ENCODE assay signal across 14 cellular contexts in the genomic region with DNA sequence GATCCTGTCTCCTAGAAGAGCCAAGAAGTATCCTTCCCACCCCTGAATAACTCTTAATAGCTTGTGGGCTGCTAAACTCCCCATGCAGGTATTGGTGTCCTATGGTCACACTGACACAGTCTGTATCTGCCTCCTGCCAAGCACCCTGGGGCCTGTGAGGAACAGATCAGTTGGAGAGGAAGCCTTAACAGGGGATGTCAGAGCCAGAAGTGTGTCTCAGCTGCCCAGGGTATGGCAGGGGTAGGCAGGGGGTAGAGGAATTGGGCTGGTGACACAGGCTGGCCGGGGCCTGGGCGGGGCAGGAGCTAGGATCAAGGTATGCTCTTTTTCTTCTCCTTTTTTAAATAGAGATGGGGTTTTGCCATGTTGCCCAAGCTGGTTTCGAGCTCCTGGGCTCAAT. TPM values are rescaled to one million over a fixed set of nuclear protein-coding genes. Genes with fewer than 3 reads are reported as not detected.
DNase-seq lines count a peak whose midpoint lies in the region; ATAC-seq and TF ChIP-seq lines count a peak whose summit lies in the region.
"Had no signal": no experiment of that assay in that cellular context is flagged by ENCODE, and none has a peak within 500 bp of the region (broad histone marks: within the 10 kb centered on the region; RNA-seq: fewer than 3 reads in every experiment).

No MANE protein-coding gene starts in this region.

- dilution Hi-C loops in IMR-90 (cut with HindIII; ENCODE audit: low sequenced_read_pairs, unreplicated experiment): no loop called here

- H2BK20ac ChIP-seq in IMR-90 (ENCODE audit: low read depth, low read length): no peak overlapping the region

- TF ChIP-seq CTCF in HCT116 (IDR thresholded peaks at IDR 0.05 in 2 of 3, conservative IDR thresholded peaks at IDR 0.05 in 1 of 3; ENCODE audit: borderline replicate concordance in 1 of 3, insufficient read depth in 1 of 3, low read depth in 2 of 3, low read length in 2 of 3) (no peak), IMR-90 (conservative IDR thresholded peaks at IDR 0.05; ENCODE audit: low read depth, low read length) (no peak), dorsolateral prefrontal cortex (IDR thresholded peaks at IDR 0.05 in 54 of 56, conservative IDR thresholded peaks at IDR 0.05 in 2 of 56; ENCODE audit: low read depth in 1 of 56, partially characterized antibody in 56 of 56) (no peak), gastrocnemius medialis (IDR thresholded peaks at IDR 0.05 in 4 of 5, conservative IDR thresholded peaks at IDR 0.05 in 1 of 5) (no peak), left lung (IDR thresholded peaks at IDR 0.05) (no peak)

- CTCF ChIA-PET in HCT116 (lab: Charles Lee): interaction anchor here (1.3 kb wide), 1 partner anchor 77 kb away, joined by 3 read pairs; no protein-coding TSS in a partner anchor
- CTCF ChIA-PET in IMR-90 (lab: Yijun Ruan, JAX): interaction anchor here (1.4 kb wide), 1 partner anchor 11 kb away, joined by 5 read pairs; no protein-coding TSS in a partner anchor

- no peak overlapping the region for H3K9ac ChIP-seq in HCT116 (ENCODE audit: low read length)
- no peak overlapping the region for H3K9ac ChIP-seq in IMR-90 (ENCODE audit: low read depth, low read length)

- H2AFZ ChIP-seq in HCT116 (ENCODE audit: low read depth, low read length, poor library complexity, severe bottlenecking): no peak overlapping the region
- H2AFZ ChIP-seq in IMR-90 (replicated peaks; ENCODE audit: low read length, poor library complexity): no peak overlapping the region

- POLR2A ChIA-PET in HCT116 (lab: Charles Lee): interaction anchor here (2.7 kb wide), 1 partner anchor 11 kb away, joined by 18 read pairs; no protein-coding TSS in a partner anchor
- POLR2A ChIA-PET in IMR-90 (lab: Charles Lee; ENCODE audit: unreplicated experiment): no interaction called here

- ATAC-seq in HCT116: no peak
- no peak for ATAC-seq in IMR-90 (ENCODE audit: low read depth)
- no peak for ATAC-seq in gastrocnemius medialis
- no peak for ATAC-seq in HG03175 (IDR thresholded peaks at IDR 0.05; ENCODE audit: unreplicated experiment)
- no peak for ATAC-seq in left lung

- TF ChIP-seq POLR2A in HCT116 (IDR thresholded peaks at IDR 0.05; ENCODE audit: borderline replicate concordance, extremely low read depth, insufficient read depth, insufficient read length) (no peak), IMR-90 (IDR thresholded peaks at IDR 0.05; ENCODE audit: low read depth, low read length) (no peak), gastrocnemius medialis (IDR thresholded peaks at IDR 0.05) (no peak)

- no peak for DNase-seq in HCT116 (ENCODE audit: low read depth, low spot score)
- no peak for DNase-seq in IMR-90
- no peak for DNase-seq in dorsolateral prefrontal cortex
- DNase-seq in gastrocnemius medialis: no peak
- DNase-seq in kidney glomerular epithelial cell (lab: John Stamatoyannopoulos, UW): no peak
- no peak for DNase-seq in left lung
- DNase-seq: CD8-positive, alpha-beta memory T cell; GF-D8; NCI-H1092; NCI-H345; NCI-H526 treated with DMSO at 0.1 percent for 48 hours had no signal

- no peaks in the 10 kb centered on the region for H3K36me3 ChIP-seq in HCT116 (ENCODE audit: control insufficient read depth in 1 of 2, insufficient read depth in 2 of 2, low read length in 2 of 2)
- peaks cover 20% of the 10 kb centered on the region for H3K36me3 ChIP-seq in IMR-90 (ENCODE audit: control insufficient read depth, insufficient read depth, low read length)
- no peaks in the 10 kb centered on the region for H3K36me3 ChIP-seq in gastrocnemius medialis
- H3K36me3 ChIP-seq in left lung: peaks cover 0 to 53% of the 10 kb centered on the region in 2 donors

- H4K91ac ChIP-seq in IMR-90 (ENCODE audit: insufficient read depth, low read depth, low read length): no peak overlapping the region; the same call in 1 of the 2 replicates

- H2BK5ac ChIP-seq in IMR-90 (ENCODE audit: low read depth, low read length, poor library complexity, severe bottlenecking): no peak overlapping the region

- H3K79me1 ChIP-seq in IMR-90 (ENCODE audit: low read depth in 1 of 2, low read length in 2 of 2): peaks cover 0 to 50% of the 10 kb centered on the region in 2 experiments; a peak in 3 of 4 replicates

- peak overlapping the region; percentile 54 for H3K4me2 ChIP-seq in HCT116 (ENCODE audit: low read length)
- H3K4me2 ChIP-seq in IMR-90 (ENCODE audit: low read depth, low read length): no peak overlapping the region

- H3K18ac ChIP-seq in IMR-90 (ENCODE audit: low read depth, low read length): no peak overlapping the region

- H4K5ac ChIP-seq in IMR-90 (ENCODE audit: low read depth, low read length): no peak overlapping the region

- H3K4me1 ChIP-seq in HCT116 (ENCODE audit: control insufficient read depth in 1 of 2, insufficient read depth in 2 of 2, low read length in 2 of 2) (peaks cover 5 to 43% of the 10 kb centered on the region in 2 experiments), IMR-90 (ENCODE audit: control insufficient read depth, insufficient read depth, low read length) (peaks cover 9% of the 10 kb centered on the region), gastrocnemius medialis (peaks cover 20 to 25% of the 10 kb centered on the region in 2 donors), left lung (peaks cover 0 to 14% of the 10 kb centered on the region in 2 donors)

- H3K4ac ChIP-seq in IMR-90 (ENCODE audit: low read depth, low read length): 0 out of 2 replicates have a peak overlapping the region, but pooled peaks have one; percentile 65

- H2BK120ac ChIP-seq in IMR-90 (ENCODE audit: low read depth, low read length): no peak overlapping the region

- H3K9me1 ChIP-seq in IMR-90 (ENCODE audit: insufficient read depth, low read length): peaks cover 17% of the 10 kb centered on the region

- H3K9me2 ChIP-seq in HCT116 (ENCODE audit: insufficient read depth): no peaks in the 10 kb centered on the region

- BruUV-seq in HCT116 (replicated peaks; lab: Mats Ljungman, UMichigan) (no TSS peak), IMR-90 (replicated peaks; lab: Mats Ljungman, UMichigan) (no TSS peak)

- H3K9me3 ChIP-seq in HCT116 (ENCODE audit: control insufficient read depth in 1 of 2, insufficient read depth in 1 of 2, low read depth in 1 of 2, low read length in 2 of 2) (no peaks in the 10 kb centered on the region), IMR-90 (ENCODE audit: control insufficient read depth, insufficient read depth, low read length) (no peaks in the 10 kb centered on the region), gastrocnemius medialis (no peaks in the 10 kb centered on the region), left lung (no peaks in the 10 kb centered on the region)
- H3K9me3 ChIP-seq: BE2C, SJSA1 had no signal

- H3K79me2 ChIP-seq in HCT116 (ENCODE audit: insufficient read depth, low read length): no peaks in the 10 kb centered on the region

- in situ Hi-C loops in IMR-90 (cut with MboI; ENCODE audit: low sequenced_read_pairs) (no loop called here), gastrocnemius medialis (cut with MboI; ENCODE audit: low sequenced_read_pairs in 4 of 4) (loop anchor here in 1 of 4 donors (10.0 kb wide), 1 partner anchor 63 kb away; the partner anchor contains the start of gene FCSK)

- peak overlapping the region; percentile 16; the same call in 1 of the 2 replicates for H3K23ac ChIP-seq in IMR-90 (ENCODE audit: low read depth, low read length)

- H3K27me3 ChIP-seq in HCT116 (ENCODE audit: insufficient read depth, low read length) (no peaks in the 10 kb centered on the region), IMR-90 (ENCODE audit: control insufficient read depth, insufficient read depth, low read length) (no peaks in the 10 kb centered on the region), dorsolateral prefrontal cortex (no peaks in the 10 kb centered on the region), gastrocnemius medialis (no peaks in the 10 kb centered on the region), left lung (no peaks in the 10 kb centered on the region)
- H3K27me3 ChIP-seq: BE2C, SJSA1 had no signal

- H3K4me3 ChIP-seq in HCT116 (replicated peaks in 1 of 2; ENCODE audit: low read depth in 1 of 2, low read length in 2 of 2) (no peak overlapping the region), IMR-90 (ENCODE audit: insufficient read depth, low read depth, low read length) (no peak overlapping the region), dorsolateral prefrontal cortex (no peak overlapping the region), gastrocnemius medialis (no peak overlapping the region), left lung (no peak overlapping the region)
- H3K4me3 ChIP-seq: SJSA1 had no signal

- no peak overlapping the region for H3K56ac ChIP-seq in IMR-90 (ENCODE audit: extremely low read depth, insufficient read depth, low read length)

- TF ChIP-seq RAD21 in HCT116 (IDR thresholded peaks at IDR 0.05; ENCODE audit: low read depth) (no peak), IMR-90 (IDR thresholded peaks at IDR 0.05; ENCODE audit: low read length) (no peak)

- H3K14ac ChIP-seq in IMR-90 (replicated peaks; ENCODE audit: low read depth, low read length): no peak overlapping the region

- intact Hi-C loops in HCT116 (cut with micrococcal nuclease) (no loop called here), IMR-90 (cut with micrococcal nuclease) (no loop called here), dorsolateral prefrontal cortex (cut with DNase I) (no loop called here), gastrocnemius medialis (cut with DNase I; ENCODE audit: low total_unique reads) (no loop called here), left lung (cut with DNase I) (loop anchor here in 1 of 2 donors (10.0 kb wide), 1 partner anchor 83 kb away; no protein-coding TSS in a partner anchor)

- H4K20me1 ChIP-seq in HCT116 (ENCODE audit: insufficient read depth) (no peaks in the 10 kb centered on the region), IMR-90 (ENCODE audit: insufficient read depth, low read length) (peaks cover 5% of the 10 kb centered on the region; the same call in 1 of the 2 replicates)

- no peak overlapping the region for H2BK15ac ChIP-seq in IMR-90 (ENCODE audit: low read depth, low read length)

- RAD21 ChIA-PET in HCT116 (lab: Charles Lee; ENCODE audit: low non-redundant PET in 1 of 2, low total read pairs in 2 of 2, uncharacterized antibody in 2 of 2, unreplicated experiment in 2 of 2): no interaction called here

- no CpG with 5 or more reads among the region's 3 CpGs for WGBS in IMR-90 (ENCODE audit: extremely low coverage in 2 of 2, insufficient read length in 1 of 2), 2 experiments

- H2AK9ac ChIP-seq in IMR-90 (replicated peaks; ENCODE audit: low read depth, low read length, poor library complexity): no peak overlapping the region

- H4K8ac ChIP-seq in IMR-90 (ENCODE audit: low read depth in 2 of 2, low read length in 2 of 2): peak overlapping the region in 1 of 2 experiments; percentile 18; a peak in 1 of 4 replicates

- H3K27ac ChIP-seq in HCT116 (ENCODE audit: low read depth, low read length): no peak overlapping the region
- no peak overlapping the region for H3K27ac ChIP-seq in IMR-90 (ENCODE audit: insufficient read depth, low read length)
- peak overlapping the region in 41 of 59 donors; percentile 11 to 83 (median 57) for H3K27ac ChIP-seq in dorsolateral prefrontal cortex
- H3K27ac ChIP-seq in gastrocnemius medialis: peak overlapping the region; percentile 72 to 86 (median 78)
- no peak overlapping the region for H3K27ac ChIP-seq in left lung
- H3K27ac ChIP-seq: SJSA1 had no signal

- H2AK5ac ChIP-seq in IMR-90 (ENCODE audit: low read depth, low read length): peak overlapping the region; percentile 66; the same call in 1 of the 2 replicates

RNA-seq across cellular contexts. Expression of gene DDX19A, which starts 44.7 kb away (rescaled TPM):
- total RNA-seq in HCT116 (2021; ENCODE audit: unreplicated experiment): 43.4 TPM
- 19.5 and 22.5 TPM in 2 replicates for polyA plus RNA-seq in HCT116 (2012)
- 52.2 and 69.5 TPM in 2 replicates for total RNA-seq in IMR-90 (2012; rRNA removed)
- 41.1 and 44.7 TPM in 2 replicates for polyA plus RNA-seq in IMR-90 (2012; rRNA removed)
- 24.2 and 33.9 TPM in 2 replicates for polyA plus RNA-seq in IMR-90 (2012; cell fraction: cytosol; rRNA removed)
- 20.1 and 38.5 TPM in 2 replicates for polyA plus RNA-seq in IMR-90 (2012; cell fraction: nucleus; rRNA removed; ENCODE audit: low replicate concordance)
- 10 to 100 TPM; 31.5 to 53.5 (median 41.3) TPM for total RNA-seq in dorsolateral prefrontal cortex
- total RNA-seq in gastrocnemius medialis: 100 to 1,000 TPM in 2 of 4 donors, 10 to 100 TPM in 2; 44.6 to 112 (median 88.1) TPM
- 10 to 100 TPM; 28.8 to 31.7 TPM for total RNA-seq in left lung

RNA-seq across cellular contexts. Expression of gene ST3GAL2, which starts 47.5 kb away (rescaled TPM):
- total RNA-seq in HCT116 (2021; ENCODE audit: unreplicated experiment): 9.5 TPM
- 4.0 and 6.3 TPM in 2 replicates for polyA plus RNA-seq in HCT116 (2012)
- 16.4 and 17.4 TPM in 2 replicates for total RNA-seq in IMR-90 (2012; rRNA removed)
- polyA plus RNA-seq in IMR-90 (2012; rRNA removed): 17.7 and 18.3 TPM in 2 replicates
- polyA plus RNA-seq in IMR-90 (2012; cell fraction: cytosol; rRNA removed): 13.0 and 21.7 TPM in 2 replicates
- 13.5 and 18.2 TPM in 2 replicates for polyA plus RNA-seq in IMR-90 (2012; cell fraction: nucleus; rRNA removed; ENCODE audit: low replicate concordance)
- 10 to 100 TPM; 15.9 to 62.9 (median 30.9) TPM for total RNA-seq in dorsolateral prefrontal cortex
- total RNA-seq in gastrocnemius medialis: 10 to 100 TPM; 12.8 to 27.7 (median 22.1) TPM
- 10 to 100 TPM; 28.7 to 35.1 TPM for total RNA-seq in left lung

Comparison
In these comparisons a context has a peak if more than half of its experiments do, and no peak if none do; other contexts are left out.
1. H3K27ac ChIP-seq: peak in dorsolateral prefrontal cortex (41 of 59) and gastrocnemius medialis (4 of 4); none in HCT116 (single experiment), IMR-90 (single experiment) and left lung (0 of 2).